ENCODE assay signal across 8 cellular contexts in genomic region chr16:4330277-4330882, GRCh38. TPM values are rescaled to one million over a fixed set of nuclear protein-coding genes. Genes with fewer than 3 reads are reported as not detected.
DNase-seq lines count a peak whose midpoint lies in the region; ATAC-seq, FAIRE-seq and TF ChIP-seq lines count a peak whose summit lies in the region.

No MANE protein-coding gene starts in this region.

- no peaks in the 10 kb centered on the region for H3K27me3 ChIP-seq in CD4-positive, CD25-positive, alpha-beta regulatory T cell (ENCODE audit: control insufficient read depth, insufficient read depth, low read length)
- H3K27me3 ChIP-seq in fibroblast of lung (ENCODE audit: control insufficient read depth, insufficient read depth, low read length): no peaks in the 10 kb centered on the region
- no peaks in the 10 kb centered on the region for H3K27me3 ChIP-seq in testis

- H3K27me3 Mint-ChIP-seq in CD4-positive, CD25-positive, alpha-beta regulatory T cell: peaks cover 4% of the 10 kb centered on the region
- no peaks in the 10 kb centered on the region for H3K27me3 Mint-ChIP-seq in activated T-helper 17 cell treated with anti-CD3 and anti-CD28 coated beads, Interleukin-2, amount 50 U/mL, for 72 hours
- H3K27me3 Mint-ChIP-seq in nephron progenitor cell (ENCODE audit: low read depth, poor library complexity): no peaks in the 10 kb centered on the region

- no peak for FAIRE-seq in H54 (lab: Jason Lieb, UNC)

- no peak overlapping the region for H3K27ac ChIP-seq in CD4-positive, CD25-positive, alpha-beta regulatory T cell (ENCODE audit: insufficient read depth, low read length, poor library complexity, severe bottlenecking)
- H3K27ac ChIP-seq in fibroblast of lung (ENCODE audit: insufficient read depth, low read length): no peak overlapping the region
- H3K27ac ChIP-seq in testis: no peak overlapping the region

- peaks cover 0 to 12% (median 0%) of the 10 kb centered on the region in 4 donors for H3K4me1 Mint-ChIP-seq in CD4-positive, CD25-positive, alpha-beta regulatory T cell
- H3K4me1 Mint-ChIP-seq in activated T-helper 17 cell treated with anti-CD3 and anti-CD28 coated beads, Interleukin-2, amount 50 U/mL, for 72 hours: no peaks in the 10 kb centered on the region
- peaks cover 29% of the 10 kb centered on the region for H3K4me1 Mint-ChIP-seq in nephron progenitor cell

- peak; percentile 62 for ATAC-seq in CD4-positive, CD25-positive, alpha-beta regulatory T cell (ENCODE audit: low read depth in 2 of 2)
- peak; percentile 89 for ATAC-seq in activated T-helper 17 cell treated with anti-CD3 and anti-CD28 coated beads, Interleukin-2, amount 50 U/mL, for 72 hours (replicated peaks)
- no peak for ATAC-seq in HG02610 (IDR thresholded peaks at IDR 0.05; ENCODE audit: unreplicated experiment)

- H4K20me1 ChIP-seq in fibroblast of lung (ENCODE audit: control insufficient read depth, extremely low read depth, insufficient read depth, low read length): no peaks in the 10 kb centered on the region

- no peak overlapping the region for H3K4me3 ChIP-seq in CD4-positive, CD25-positive, alpha-beta regulatory T cell (ENCODE audit: low read depth, low read length)
- H3K4me3 ChIP-seq in fibroblast of lung (replicated peaks in 1 of 4; ENCODE audit: control extremely low read depth in 1 of 4, insufficient read depth in 1 of 4, low read depth in 3 of 4, low read length in 4 of 4) (no peak overlapping the region), testis (no peak overlapping the region)

- TF ChIP-seq CTCF in fibroblast of lung (conservative IDR thresholded peaks at IDR 0.05 in 1 of 2, IDR thresholded peaks at IDR 0.05 in 1 of 2; ENCODE audit: low read depth in 1 of 2, low read length in 2 of 2) (peak; percentile 97), nephron progenitor cell (IDR thresholded peaks at IDR 0.05) (peak; percentile 89), testis (IDR thresholded peaks at IDR 0.05) (peak; percentile 90 to 96 (median 92))

- no peak overlapping the region for H3K27ac Mint-ChIP-seq in CD4-positive, CD25-positive, alpha-beta regulatory T cell
- H3K27ac Mint-ChIP-seq in activated T-helper 17 cell treated with anti-CD3 and anti-CD28 coated beads, Interleukin-2, amount 50 U/mL, for 72 hours: no peak overlapping the region
- no peak overlapping the region for H3K27ac Mint-ChIP-seq in nephron progenitor cell

- H2AFZ ChIP-seq in fibroblast of lung (ENCODE audit: low read length): no peak overlapping the region

- no peak overlapping the region for H3K9ac ChIP-seq in fibroblast of lung (ENCODE audit: insufficient read depth, low read length)

- H3K4me1 ChIP-seq in CD4-positive, CD25-positive, alpha-beta regulatory T cell (ENCODE audit: control insufficient read depth, insufficient read depth, low read length, poor library complexity, severe bottlenecking): peaks cover 11% of the 10 kb centered on the region
- peaks cover 19% of the 10 kb centered on the region for H3K4me1 ChIP-seq in fibroblast of lung (ENCODE audit: control insufficient read depth, extremely low read depth, insufficient read depth, low read length)
- H3K4me1 ChIP-seq in testis: peaks cover 23% of the 10 kb centered on the region

- DNase-seq in CD4-positive, CD25-positive, alpha-beta regulatory T cell: peak; percentile 51 to 69 (median 59)
- DNase-seq in H54 (ENCODE audit: insufficient read length, low spot score): peak; percentile 93
- peak; percentile 55 for DNase-seq in RPMI7951 (ENCODE audit: low read depth)
- DNase-seq in fibroblast of lung (ENCODE audit: low read depth in 2 of 2): peak; percentile 40 to 76
- DNase-seq in nephron progenitor cell: peak; percentile 83
- DNase-seq in testis: peak; percentile 81

- H3K9me3 ChIP-seq in CD4-positive, CD25-positive, alpha-beta regulatory T cell (ENCODE audit: control insufficient read depth in 2 of 2, low read length in 2 of 2): no peaks in the 10 kb centered on the region
- H3K9me3 ChIP-seq in fibroblast of lung (ENCODE audit: control insufficient read depth, insufficient read depth, low read depth, low read length) (no peaks in the 10 kb centered on the region), testis (no peaks in the 10 kb centered on the region)

- TF ChIP-seq POLR2A in H54 (IDR thresholded peaks at IDR 0.05; ENCODE audit: low read depth, low read length) (no peak), testis (IDR thresholded peaks at IDR 0.05) (no peak)

- peak overlapping the region; percentile 8 for H3K4me2 ChIP-seq in fibroblast of lung (ENCODE audit: extremely low read depth, insufficient read depth, low read length)

- peak overlapping the region in 1 of 4 donors; percentile 52 for H3K4me3 Mint-ChIP-seq in CD4-positive, CD25-positive, alpha-beta regulatory T cell
- no peak overlapping the region for H3K4me3 Mint-ChIP-seq in activated T-helper 17 cell treated with anti-CD3 and anti-CD28 coated beads, Interleukin-2, amount 50 U/mL, for 72 hours
- no peak overlapping the region for H3K4me3 Mint-ChIP-seq in nephron progenitor cell

- 64 to 75% methylated on average over 9 to 15 of the region's 15 CpGs for WGBS in testis, 2 donors

- H3K36me3 Mint-ChIP-seq in CD4-positive, CD25-positive, alpha-beta regulatory T cell: no peaks in the 10 kb centered on the region
- H3K36me3 Mint-ChIP-seq in activated T-helper 17 cell treated with anti-CD3 and anti-CD28 coated beads, Interleukin-2, amount 50 U/mL, for 72 hours (ENCODE audit: low read depth): no peaks in the 10 kb centered on the region
- H3K36me3 Mint-ChIP-seq in nephron progenitor cell (ENCODE audit: low read depth): peaks cover 10% of the 10 kb centered on the region

- no peaks in the 10 kb centered on the region for H3K9me3 Mint-ChIP-seq in CD4-positive, CD25-positive, alpha-beta regulatory T cell
- no peaks in the 10 kb centered on the region for H3K9me3 Mint-ChIP-seq in activated T-helper 17 cell treated with anti-CD3 and anti-CD28 coated beads, Interleukin-2, amount 50 U/mL, for 72 hours
- no peaks in the 10 kb centered on the region for H3K9me3 Mint-ChIP-seq in nephron progenitor cell

- intact Hi-C loops in testis (cut with DNase I; ENCODE audit: low total_unique reads): no loop called here

- H3K36me3 ChIP-seq in CD4-positive, CD25-positive, alpha-beta regulatory T cell (ENCODE audit: control insufficient read depth, insufficient read depth, low read length): no peaks in the 10 kb centered on the region
- peaks cover 15% of the 10 kb centered on the region for H3K36me3 ChIP-seq in fibroblast of lung (ENCODE audit: control insufficient read depth, insufficient read depth, low read length)
- no peaks in the 10 kb centered on the region for H3K36me3 ChIP-seq in testis (ENCODE audit: low read depth, missing control alignments)

- H3K79me2 ChIP-seq in fibroblast of lung (ENCODE audit: control insufficient read depth, insufficient read depth, low read length): peaks cover 65% of the 10 kb centered on the region

RNA-seq across cellular contexts. Expression of gene GLIS2, which starts 14.5 kb away (rescaled TPM):
- total RNA-seq in CD4-positive, CD25-positive, alpha-beta regulatory T cell: not detected
- polyA plus RNA-seq in CD4-positive, CD25-positive, alpha-beta regulatory T cell: under 1 TPM in 1 of 4 donors, not detected in 3; 0.03 TPM
- total RNA-seq in RPMI7951 (2014; rRNA removed; shearing (Covaris generic)): 0.24 and 0.49 TPM in 2 replicates
- total RNA-seq in activated T-helper 17 cell treated with anti-CD3 and anti-CD28 coated beads, Interleukin-2, amount 50 U/mL, for 72 hours: 1 to 10 TPM in 1 of 2 donors, under 1 TPM in 1; 0.37 to 1.6 TPM
- 2.6 and 4.0 TPM in 2 replicates for total RNA-seq in fibroblast of lung
- polyA plus RNA-seq in fibroblast of lung: 5.6 and 6.0 TPM in 2 replicates
- polyA plus RNA-seq in fibroblast of lung (2012): 18.6 and 23.8 TPM in 2 replicates
- polyA minus RNA-seq in fibroblast of lung (ENCODE audit: low replicate concordance): 23.4 and 23.6 TPM in 2 replicates
- 1 to 10 TPM; 4.8 to 6.7 TPM for total RNA-seq in testis
- 15.0 TPM for polyA plus RNA-seq in testis (ENCODE audit: insufficient read depth, low read depth, low replicate concordance)

RNA-seq across cellular contexts. Expression of gene PAM16, which starts 20.7 kb away (rescaled TPM):
- 39.6 TPM for total RNA-seq in CD4-positive, CD25-positive, alpha-beta regulatory T cell
- 10 to 100 TPM; 26.2 to 44.9 (median 40.1) TPM for polyA plus RNA-seq in CD4-positive, CD25-positive, alpha-beta regulatory T cell
- total RNA-seq in RPMI7951 (2014; rRNA removed; shearing (Covaris generic)): 25.8 and 46.3 TPM in 2 replicates
- total RNA-seq in activated T-helper 17 cell treated with anti-CD3 and anti-CD28 coated beads, Interleukin-2, amount 50 U/mL, for 72 hours: 10 to 100 TPM; 40.4 to 74.7 TPM
- 24.4 and 34.3 TPM in 2 replicates for total RNA-seq in fibroblast of lung
- 14.8 and 19.9 TPM in 2 replicates for polyA plus RNA-seq in fibroblast of lung
- 28.6 and 37.1 TPM in 2 replicates for polyA plus RNA-seq in fibroblast of lung (2012)
- polyA minus RNA-seq in fibroblast of lung (ENCODE audit: low replicate concordance): 9.2 and 9.5 TPM in 2 replicates
- 100 to 1,000 TPM; 126 to 148 TPM for total RNA-seq in testis
- 61.8 TPM for polyA plus RNA-seq in testis (ENCODE audit: insufficient read depth, low read depth, low replicate concordance)

RNA-seq across cellular contexts. Expression of gene VASN, which starts 41.3 kb away (rescaled TPM):
- 0.57 TPM for total RNA-seq in CD4-positive, CD25-positive, alpha-beta regulatory T cell
- under 1 TPM in 1 of 4 donors, not detected in 3; 0.14 TPM for polyA plus RNA-seq in CD4-positive, CD25-positive, alpha-beta regulatory T cell
- total RNA-seq in RPMI7951 (2014; rRNA removed; shearing (Covaris generic)): 23.1 and 28.3 TPM in 2 replicates
- under 1 TPM; 0.11 to 0.29 TPM for total RNA-seq in activated T-helper 17 cell treated with anti-CD3 and anti-CD28 coated beads, Interleukin-2, amount 50 U/mL, for 72 hours
- total RNA-seq in fibroblast of lung: 57.0 and 79.4 TPM in 2 replicates
- polyA plus RNA-seq in fibroblast of lung: 30.6 and 61.9 TPM in 2 replicates
- polyA plus RNA-seq in fibroblast of lung (2012): 85.6 and 136 TPM in 2 replicates
- polyA minus RNA-seq in fibroblast of lung (ENCODE audit: low replicate concordance): 42.0 and 88.8 TPM in 2 replicates
- total RNA-seq in testis: 100 to 1,000 TPM; 103 to 125 TPM
- polyA plus RNA-seq in testis (ENCODE audit: insufficient read depth, low read depth, low replicate concordance): 33.9 TPM

RNA-seq across cellular contexts. Expression of gene TFAP4, which starts 57.6 kb away (rescaled TPM):
- total RNA-seq in CD4-positive, CD25-positive, alpha-beta regulatory T cell: 11.2 TPM
- polyA plus RNA-seq in CD4-positive, CD25-positive, alpha-beta regulatory T cell: 1 to 10 TPM in 2 of 4 donors, under 1 TPM in 2; 0.64 to 1.3 (median 1.0) TPM
- 5.9 and 6.6 TPM in 2 replicates for total RNA-seq in RPMI7951 (2014; rRNA removed; shearing (Covaris generic))
- 10 to 100 TPM; 14.5 to 27.2 TPM for total RNA-seq in activated T-helper 17 cell treated with anti-CD3 and anti-CD28 coated beads, Interleukin-2, amount 50 U/mL, for 72 hours
- total RNA-seq in fibroblast of lung (8.2 and 8.9 TPM in 2 replicates), testis (1 to 10 TPM; 3.1 to 4.8 TPM)
- polyA plus RNA-seq in fibroblast of lung (3.5 and 6.6 TPM in 2 replicates), testis (ENCODE audit: insufficient read depth, low read depth, low replicate concordance) (2.7 TPM)
- polyA plus RNA-seq in fibroblast of lung (2012): 6.8 and 9.5 TPM in 2 replicates
- polyA minus RNA-seq in fibroblast of lung (ENCODE audit: low replicate concordance): 7.0 and 9.8 TPM in 2 replicates

Comparison
In these comparisons a context has a peak if more than half of its experiments do, and no peak if none do; other contexts are left out.
1. RNA of gene VASN, which starts 41.3 kb away (total RNA-seq): 103 to 125 TPM in testis, 57.0 to 79.4 TPM in fibroblast of lung and 23.1 to 28.3 TPM in RPMI7951; 0.57 TPM in CD4-positive, CD25-positive, alpha-beta regulatory T cell (single experiment) and 0.11 to 0.29 TPM in activated T-helper 17 cell treated with anti-CD3 and anti-CD28 coated beads, Interleukin-2, amount 50 U/mL, for 72 hours; every median in the first group is over 10 times any median in the second.
2. Peak in every context shown above with its lines, with median percentiles within 50 percentile points of each other: DNase-seq and CTCF ChIP-seq.